ENCODE assay signal across 1 cellular context in genomic region chr7:5423844-5424688, GRCh38.
A peak's percentile ranks its signal among the peaks of the same experiment; 100 is the strongest.
TF ChIP-seq lines count a peak whose summit lies in the region.

No MANE protein-coding gene starts in this region.

TF ChIP-seq in GM12878, 131 proteins besides CTCF, POLR2A, EP300 and RAD21 (continued from another document):
- TF ChIP-seq ZNF592 (IDR thresholded peaks at IDR 0.05) (no peak), RUNX3 (IDR thresholded peaks at IDR 0.05; ENCODE audit: low read length) (0 out of 2 replicates have a peak, but pooled peaks have one; percentile 18), IRF5 (IDR thresholded peaks at IDR 0.05; ENCODE audit: borderline replicate concordance) (no peak), HDAC6 (IDR thresholded peaks at IDR 0.05; ENCODE audit: unreplicated experiment) (peak; percentile 96), CBX3 (IDR thresholded peaks at IDR 0.05; ENCODE audit: borderline replicate concordance, low read depth) (no peak), CHD4 (IDR thresholded peaks at IDR 0.05) (no peak), DPF2 (IDR thresholded peaks at IDR 0.05) (0 out of 2 replicates have a peak, but pooled peaks have one; percentile 19), GATAD2B (conservative IDR thresholded peaks at IDR 0.05; ENCODE audit: low read depth) (no peak), IKZF1 (conservative IDR thresholded peaks at IDR 0.05) (peak; percentile 50), IKZF2 (IDR thresholded peaks at IDR 0.05) (peak; percentile 43 to 61; a peak in 2 of 4 replicates), PKNOX1 (IDR thresholded peaks at IDR 0.05) (peak; percentile 92), HDGF (IDR thresholded peaks at IDR 0.05) (no peak), SMARCA5 (IDR thresholded peaks at IDR 0.05) (peak; percentile 61; the same call in 1 of the 2 replicates), E2F8 (IDR thresholded peaks at IDR 0.05; ENCODE audit: low read depth, partially characterized antibody) (no peak), BMI1 (IDR thresholded peaks at IDR 0.05; ENCODE audit: borderline replicate concordance) (no peak), NFYA (IDR thresholded peaks at IDR 0.05; ENCODE audit: borderline replicate concordance, low read depth, low read length) (no peak)
